8 cellular contexts compared by ENCODE assay signal in genomic region chr11:77126861-77127673, GRCh38. TPM values are rescaled to one million over a fixed set of nuclear protein-coding genes. Genes with fewer than 3 reads are reported as not detected.
DNase-seq lines count a peak whose midpoint lies in the region; ATAC-seq, FAIRE-seq and TF ChIP-seq lines count a peak whose summit lies in the region.

No MANE protein-coding gene starts in this region.

- POLR2A ChIA-PET in HepG2 (lab: Yijun Ruan, JAX) = interaction anchor here (2.2 to 3.1 kb wide), 4 partner anchors 14 to 61 kb away, joined by 9 to 12 read pairs (median 10); no protein-coding TSS in a partner anchor

- H3K79me2 ChIP-seq in HepG2 (ENCODE audit: insufficient read depth, low read length) = no peaks in the 10 kb centered on the region

- H3K4me3 ChIP-seq in choroid plexus epithelial cell (ENCODE audit: low read depth, low read length) (peak overlapping the region; percentile 57), HepG2 (replicated peaks in 1 of 3; ENCODE audit: insufficient read depth in 1 of 3, low read depth in 2 of 3, low read length in 3 of 3) (peak overlapping the region; percentile 53 to 80 (median 54); a peak in 5 of 6 replicates)

- BruUV-seq in HepG2 (replicated peaks; lab: Mats Ljungman, UMichigan) = no TSS peak

- TF ChIP-seq EP300 in HepG2 (IDR thresholded peaks at IDR 0.05; ENCODE audit: low read depth in 2 of 2, low read length in 2 of 2) (no peak), HepG2 (CRISPR knock-in tag; IDR thresholded peaks at IDR 0.05; ENCODE audit: borderline replicate concordance) (no peak; the same call in 1 of the 2 replicates)

- peaks cover 0 to 13% of the 10 kb centered on the region in 2 experiments; a peak in 1 of 5 replicates for H3K27me3 ChIP-seq in HepG2 (ENCODE audit: control insufficient read depth in 1 of 2, insufficient read depth in 2 of 2, low read length in 2 of 2)

- ATAC-seq in HepG2 = peak; percentile 54
- no peak for ATAC-seq in GM21529 (IDR thresholded peaks at IDR 0.05; ENCODE audit: unreplicated experiment)

- peak; percentile 97 for TF ChIP-seq CTCF in choroid plexus epithelial cell (conservative IDR thresholded peaks at IDR 0.05; ENCODE audit: low read depth, low read length)
- TF ChIP-seq CTCF in HepG2 (CRISPR knock-in tag; IDR thresholded peaks at IDR 0.05) = peak; percentile 98

- FAIRE-seq in HepG2 (lab: Jason Lieb, UNC) = peak; percentile 32

- CTCF ChIA-PET in HepG2 (lab: Yijun Ruan, JAX; ENCODE audit: low intra/inter-chr PET ratio, low total read pairs) = interaction anchor here (1.3 to 5.0 kb wide), 6 partner anchors 14 to 421 kb away, joined by 3 to 150 read pairs (median 6); no protein-coding TSS in a partner anchor

- intact Hi-C loops in HepG2 (cut with micrococcal nuclease; ENCODE audit: unreplicated experiment) = loop anchor here (1.0 to 2.0 kb wide), 2 partner anchors 61 to 422 kb away; no protein-coding TSS in a partner anchor

- TF ChIP-seq RAD21 in HepG2 (CRISPR knock-in tag; IDR thresholded peaks at IDR 0.05) = peak; percentile 99

- H3K36me3 ChIP-seq in HepG2 (replicated peaks in 1 of 2; ENCODE audit: control insufficient read depth in 1 of 2, insufficient read depth in 2 of 2, low read length in 2 of 2) = no peaks in the 10 kb centered on the region

- WGBS in HepG2 (ENCODE audit: low lambda C conversion rate) = under 1% methylated on average over 15 of the region's 33 CpGs

- TF ChIP-seq POLR2A in HepG2 (IDR thresholded peaks at IDR 0.05; ENCODE audit: insufficient read depth in 1 of 2, low read depth in 2 of 2, low read length in 2 of 2) = no peak

- in situ Hi-C loops in HepG2 (cut with HindIII; ENCODE audit: extremely low pct_ligation_motif_present, low pct_unique_long_range_greater_than_20kb) = loop anchor here (5.0 kb wide), 1 partner anchor 60 kb away; no protein-coding TSS in a partner anchor

- peak overlapping the region; percentile 39 for H3K9ac ChIP-seq in HepG2 (ENCODE audit: insufficient read depth, low read depth, low read length)

- peak overlapping the region; percentile 100 for H3K4me2 ChIP-seq in HepG2 (ENCODE audit: low read depth, low read length)

- DNase-seq in DMS153 treated with DMSO at 0.1 percent for 48 hours (lab: John Stamatoyannopoulos, UW; ENCODE audit: unreplicated experiment) (peak; percentile 21), DMS153 (lab: John Stamatoyannopoulos, UW) (no peak), M059J (ENCODE audit: low read depth) (peak; percentile 35), choroid plexus epithelial cell (ENCODE audit: low read depth) (peak; percentile 59), HepG2 (ENCODE audit: low spot score) (no peak)
- DNase-seq in activated CD4-positive, alpha-beta T cell treated with anti-CD3 and anti-CD28 coated beads for 1 hour = peak; percentile 35
- peak; percentile 65 for DNase-seq in stimulated activated CD4-positive, alpha-beta T cell treated with anti-CD3 and anti-CD28 coated beads, Interleukin-4, amount 100 ng/mL, for 1 hour

- H2AFZ ChIP-seq in HepG2 (ENCODE audit: low read length) = peak overlapping the region; percentile 46

- no peaks in the 10 kb centered on the region for H3K9me3 ChIP-seq in HepG2 (ENCODE audit: low read length)

- peaks cover 56% of the 10 kb centered on the region for H3K4me1 ChIP-seq in HepG2 (ENCODE audit: insufficient read depth, low read length)

- H3K27ac ChIP-seq in HepG2 (ENCODE audit: extremely low read length, insufficient read depth, low read length) = peak overlapping the region; percentile 12

- H4K20me1 ChIP-seq in HepG2 (ENCODE audit: insufficient read depth, low read length) = no peaks in the 10 kb centered on the region

TF ChIP-seq in HepG2, 621 proteins besides CTCF, POLR2A, EP300 and RAD21 (continues in another document):
- TF ChIP-seq IRF2 (CRISPR knock-in tag; IDR thresholded peaks at IDR 0.05) (peak; percentile 21; the same call in 1 of the 2 replicates), TRAFD1 (CRISPR knock-in tag; IDR thresholded peaks at IDR 0.05; ENCODE audit: borderline replicate concordance) (no peak; the same call in 1 of the 2 replicates), HMG20B (CRISPR knock-in tag; conservative IDR thresholded peaks at IDR 0.05) (no peak)

RNA-seq across cellular contexts. Expression of gene MYO7A, which starts 1.0 kb away (rescaled TPM):
- total RNA-seq in M059J (2014; rRNA removed; shearing (Covaris generic)) = not detected in 2 replicates
- total RNA-seq in HepG2 (2016; rRNA removed; fragmentation: Illumina TruSeq; extraction: Trizol) = 3.6 and 7.5 TPM in 2 replicates
- total RNA-seq in HepG2 (2016; cell fraction: cytosol; rRNA removed; fragmentation: Illumina TruSeq; extraction: Trizol; ENCODE audit: low read depth) = 2.3 and 3.1 TPM in 2 replicates
- 3.4 and 8.0 TPM in 2 replicates for total RNA-seq in HepG2 (2016; cell fraction: insoluble cytoplasmic fraction; rRNA removed; fragmentation: Illumina TruSeq; extraction: Trizol)
- total RNA-seq in HepG2 (2016; cell fraction: membrane; rRNA removed; fragmentation: Illumina TruSeq; extraction: Trizol) = 1.8 and 1.9 TPM in 2 replicates
- total RNA-seq in HepG2 (2016; cell fraction: nucleus; rRNA removed; fragmentation: Illumina TruSeq; extraction: Trizol) = 10.5 and 15.0 TPM in 2 replicates
- 8.1 and 10.0 TPM in 2 replicates for polyA plus RNA-seq in HepG2 (2011; rRNA removed)
- 3.1 and 3.5 TPM in 2 replicates for polyA plus RNA-seq in HepG2 (2011; cell fraction: cytosol; rRNA removed)
- 71.3 and 112 TPM in 2 replicates for polyA plus RNA-seq in HepG2 (2011; cell fraction: nucleus; rRNA removed)
- 5.5 and 8.4 TPM in 2 replicates for polyA plus RNA-seq in HepG2 (2012)
- 0.23 and 0.45 TPM in 2 replicates for polyA plus RNA-seq in HepG2 (2016; cell fraction: cytosol; fragmentation: Illumina TruSeq; extraction: Trizol; ENCODE audit: low read depth)
- polyA plus RNA-seq in HepG2 (2016; cell fraction: insoluble cytoplasmic fraction; fragmentation: Illumina TruSeq; extraction: Trizol; ENCODE audit: low read depth) = 3.0 and 3.3 TPM in 2 replicates
- 0.84 and 0.94 TPM in 2 replicates for polyA plus RNA-seq in HepG2 (2016; cell fraction: membrane; fragmentation: Illumina TruSeq; extraction: Trizol; ENCODE audit: low read depth)
- 37.9 and 40.7 TPM in 2 replicates for polyA plus RNA-seq in HepG2 (2016; cell fraction: nucleus; fragmentation: Illumina TruSeq; extraction: Trizol; ENCODE audit: insufficient read depth, low read depth)
- 0.16 and 9.9 TPM in 2 replicates for polyA minus RNA-seq in HepG2 (2011; rRNA and poly(A)+ RNA removed; ENCODE audit: low replicate concordance)
- 3.9 and 4.2 TPM in 2 replicates for polyA minus RNA-seq in HepG2 (2011; cell fraction: cytosol; rRNA and poly(A)+ RNA removed)
- 17.3 and 17.4 TPM in 2 replicates for polyA minus RNA-seq in HepG2 (2011; cell fraction: nucleus; rRNA and poly(A)+ RNA removed)

RNA-seq across cellular contexts. Expression of gene OMP, which starts 24.4 kb away (rescaled TPM):
- total RNA-seq in M059J (2014; rRNA removed; shearing (Covaris generic)) = not detected in 2 replicates
- not detected in 2 replicates for total RNA-seq in HepG2 (2016; rRNA removed; fragmentation: Illumina TruSeq; extraction: Trizol)
- total RNA-seq in HepG2 (2016; cell fraction: cytosol; rRNA removed; fragmentation: Illumina TruSeq; extraction: Trizol; ENCODE audit: low read depth) = not detected in 2 replicates
- total RNA-seq in HepG2 (2016; cell fraction: insoluble cytoplasmic fraction; rRNA removed; fragmentation: Illumina TruSeq; extraction: Trizol) = not detected in 2 replicates
- total RNA-seq in HepG2 (2016; cell fraction: membrane; rRNA removed; fragmentation: Illumina TruSeq; extraction: Trizol) = not detected in 2 replicates
- not detected in 2 replicates for total RNA-seq in HepG2 (2016; cell fraction: nucleus; rRNA removed; fragmentation: Illumina TruSeq; extraction: Trizol)
- polyA plus RNA-seq in HepG2 (2011; rRNA removed) = not detected in 2 replicates
- not detected in 2 replicates for polyA plus RNA-seq in HepG2 (2011; cell fraction: cytosol; rRNA removed)
- polyA plus RNA-seq in HepG2 (2011; cell fraction: nucleus; rRNA removed) = 1.9 TPM in 1 of 2 replicates, not detected in the other
- not detected in 2 replicates for polyA plus RNA-seq in HepG2 (2012)
- polyA plus RNA-seq in HepG2 (2016; cell fraction: cytosol; fragmentation: Illumina TruSeq; extraction: Trizol; ENCODE audit: low read depth) = not detected in 2 replicates
- not detected in 2 replicates for polyA plus RNA-seq in HepG2 (2016; cell fraction: insoluble cytoplasmic fraction; fragmentation: Illumina TruSeq; extraction: Trizol; ENCODE audit: low read depth)
- polyA plus RNA-seq in HepG2 (2016; cell fraction: membrane; fragmentation: Illumina TruSeq; extraction: Trizol; ENCODE audit: low read depth) = not detected in 2 replicates
- not detected in 2 replicates for polyA plus RNA-seq in HepG2 (2016; cell fraction: nucleus; fragmentation: Illumina TruSeq; extraction: Trizol; ENCODE audit: insufficient read depth, low read depth)
- not detected in 2 replicates for polyA minus RNA-seq in HepG2 (2011; rRNA and poly(A)+ RNA removed; ENCODE audit: low replicate concordance)
- not detected in 2 replicates for polyA minus RNA-seq in HepG2 (2011; cell fraction: cytosol; rRNA and poly(A)+ RNA removed)
- polyA minus RNA-seq in HepG2 (2011; cell fraction: nucleus; rRNA and poly(A)+ RNA removed) = not detected in 2 replicates

Comparison
In these comparisons a context has a peak if more than half of its experiments do, and no peak if none do; other contexts are left out.
1. DNase-seq: peak in DMS153 treated with DMSO at 0.1 percent for 48 hours (single experiment), M059J (single experiment), activated CD4-positive, alpha-beta T cell treated with anti-CD3 and anti-CD28 coated beads for 1 hour (single experiment), choroid plexus epithelial cell (single experiment) and stimulated activated CD4-positive, alpha-beta T cell treated with anti-CD3 and anti-CD28 coated beads, Interleukin-4, amount 100 ng/mL, for 1 hour (single experiment); none in DMS153 (single experiment) and HepG2 (single experiment).